Comparison of ENCODE assay signal across 20 cellular contexts in the genomic region with DNA sequence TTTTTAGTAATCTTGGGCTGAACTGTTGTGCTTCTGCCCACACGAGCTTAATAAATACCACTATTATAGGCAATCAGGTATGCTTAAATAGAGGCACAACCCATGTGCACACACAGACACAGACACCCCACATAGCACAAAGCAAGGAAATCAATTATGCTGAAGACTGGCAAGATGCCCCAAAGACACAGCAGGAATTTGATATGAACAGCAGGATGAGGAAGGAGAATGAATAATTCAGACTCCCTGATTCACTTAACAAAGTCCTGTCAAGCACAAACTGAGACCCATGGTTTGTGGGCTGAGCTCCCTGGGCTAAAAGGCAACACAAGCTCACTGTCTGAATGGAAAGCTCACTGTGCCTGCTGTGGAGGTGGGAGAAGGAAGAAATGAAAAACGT. TPM values are rescaled to one million over a fixed set of nuclear protein-coding genes. Genes with fewer than 3 reads are reported as not detected.
DNase-seq lines count a peak whose midpoint lies in the region; ATAC-seq and TF ChIP-seq lines count a peak whose summit lies in the region.
"Had no signal": no experiment of that assay in that cellular context is flagged by ENCODE, and none has a peak within 500 bp of the region (broad histone marks: within the 10 kb centered on the region; RNA-seq: fewer than 3 reads in every experiment).

No MANE protein-coding gene starts in this region.

- H3K9me3 Mint-ChIP-seq in mesothelial cell of epicardium = peaks cover 3% of the 10 kb centered on the region
- H3K9me3 Mint-ChIP-seq: activated T-helper 17 cell treated with anti-CD3 and anti-CD28 coated beads, Interleukin-2, amount 50 U/mL, for 72 hours; CD4-positive, CD25-positive, alpha-beta regulatory T cell; stimulated activated effector memory CD8-positive, alpha-beta T cell treated with anti-CD3 and anti-CD28 coated beads, Interleukin-12 subunit alpha, Interleukin-12 subunit beta, amount 100 ng/mL, for 72 hours had no signal

- peak overlapping the region; percentile 84 for H3K27ac Mint-ChIP-seq in mesothelial cell of epicardium
- H3K27ac Mint-ChIP-seq: activated T-helper 17 cell treated with anti-CD3 and anti-CD28 coated beads, Interleukin-2, amount 50 U/mL, for 72 hours; CD4-positive, CD25-positive, alpha-beta regulatory T cell; stimulated activated effector memory CD8-positive, alpha-beta T cell treated with anti-CD3 and anti-CD28 coated beads, Interleukin-12 subunit alpha, Interleukin-12 subunit beta, amount 100 ng/mL, for 72 hours had no signal

- H2AK5ac ChIP-seq in IMR-90 (ENCODE audit: low read depth, low read length) = peak overlapping the region; percentile 44; the same call in 1 of the 2 replicates

- ATAC-seq in IMR-90 (ENCODE audit: low read depth) = no peak
- ATAC-seq: A549; activated T-helper 17 cell treated with anti-CD3 and anti-CD28 coated beads, Interleukin-2, amount 50 U/mL, for 72 hours; stimulated activated effector memory CD8-positive, alpha-beta T cell treated with anti-CD3 and anti-CD28 coated beads, Interleukin-12 subunit alpha, Interleukin-12 subunit beta, amount 100 ng/mL, for 72 hours had no signal

- H3K9me3 ChIP-seq in A673 (ENCODE audit: low read depth, low read length, poor library complexity, severe bottlenecking) = no peaks in the 10 kb centered on the region
- H3K9me3 ChIP-seq in IMR-90 (ENCODE audit: control insufficient read depth, insufficient read depth, low read length) = no peaks in the 10 kb centered on the region
- H3K9me3 ChIP-seq: A549, MG63, upper lobe of left lung had no signal

- peak overlapping the region; percentile 61 for H3K14ac ChIP-seq in IMR-90 (replicated peaks; ENCODE audit: low read depth, low read length)

- H2BK20ac ChIP-seq in IMR-90 (ENCODE audit: low read depth, low read length) = 0 out of 2 replicates have a peak overlapping the region, but pooled peaks have one; percentile 17

- H3K27ac ChIP-seq in A673 (ENCODE audit: low read depth, low read length, poor library complexity, severe bottlenecking) = peak overlapping the region; percentile 73
- peak overlapping the region; percentile 39; the same call in 1 of the 2 replicates for H3K27ac ChIP-seq in IMR-90 (ENCODE audit: insufficient read depth, low read length)
- H3K27ac ChIP-seq: A549, upper lobe of left lung had no signal

- H3K4me1 ChIP-seq in A673 (ENCODE audit: insufficient read depth, low read length, poor library complexity, severe bottlenecking) (peaks cover 66% of the 10 kb centered on the region), IMR-90 (ENCODE audit: control insufficient read depth, insufficient read depth, low read length) (peaks cover 23% of the 10 kb centered on the region)
- H3K4me1 ChIP-seq: A549 had no signal

- peaks cover 55 to 93% of the 10 kb centered on the region in 2 experiments for H3K79me1 ChIP-seq in IMR-90 (ENCODE audit: low read depth in 1 of 2, low read length in 2 of 2)

- no peak overlapping the region for H2AK9ac ChIP-seq in IMR-90 (replicated peaks; ENCODE audit: low read depth, low read length, poor library complexity)

- H3K9me1 ChIP-seq in IMR-90 (ENCODE audit: insufficient read depth, low read length) = peaks cover 10% of the 10 kb centered on the region

- TF ChIP-seq POLR2A in IMR-90 (IDR thresholded peaks at IDR 0.05; ENCODE audit: low read depth, low read length) = no peak

- no peak overlapping the region for H2BK5ac ChIP-seq in IMR-90 (ENCODE audit: low read depth, low read length, poor library complexity, severe bottlenecking)

- H3K4me3 Mint-ChIP-seq in mesothelial cell of epicardium = no peak overlapping the region
- H3K4me3 Mint-ChIP-seq: activated T-helper 17 cell treated with anti-CD3 and anti-CD28 coated beads, Interleukin-2, amount 50 U/mL, for 72 hours; CD4-positive, CD25-positive, alpha-beta regulatory T cell; stimulated activated effector memory CD8-positive, alpha-beta T cell treated with anti-CD3 and anti-CD28 coated beads, Interleukin-12 subunit alpha, Interleukin-12 subunit beta, amount 100 ng/mL, for 72 hours had no signal

- CTCF ChIA-PET in A673 (lab: Charles Lee) = no interaction called here
- CTCF ChIA-PET in IMR-90 (lab: Yijun Ruan, JAX) = interaction anchor here (0.9 kb wide), 1 partner anchor 10 kb away, joined by 4 read pairs; no protein-coding TSS in a partner anchor

- H3K36me3 ChIP-seq in A673 (ENCODE audit: insufficient read depth, low read length, poor library complexity, severe bottlenecking) (no peaks in the 10 kb centered on the region), IMR-90 (ENCODE audit: control insufficient read depth, insufficient read depth, low read length) (no peaks in the 10 kb centered on the region)
- H3K36me3 ChIP-seq: upper lobe of left lung had no signal

- H3K27me3 ChIP-seq in A673 (replicated peaks; ENCODE audit: insufficient read depth, low read depth, low read length, poor library complexity) (no peaks in the 10 kb centered on the region), IMR-90 (ENCODE audit: control insufficient read depth, insufficient read depth, low read length) (no peaks in the 10 kb centered on the region)
- H3K27me3 ChIP-seq: MG63, upper lobe of left lung had no signal

- peak overlapping the region; percentile 67 for H4K5ac ChIP-seq in IMR-90 (ENCODE audit: low read depth, low read length)

- no CpG with 5 or more reads among the region's 2 CpGs for WGBS in IMR-90 (ENCODE audit: extremely low coverage in 2 of 2, insufficient read length in 1 of 2), 2 experiments

- H4K20me1 ChIP-seq in IMR-90 (ENCODE audit: insufficient read depth, low read length) = peaks cover 9% of the 10 kb centered on the region; the same call in 1 of the 2 replicates

- intact Hi-C loops in A673 (cut with micrococcal nuclease; ENCODE audit: unreplicated experiment) = no loop called here
- intact Hi-C loops in IMR-90 (cut with micrococcal nuclease) = no loop called here

- DNase-seq in A673 (ENCODE audit: low spot score) = peak; percentile 94
- DNase-seq in IMR-90 = peak; percentile 31
- DNase-seq in cerebellar cortex (ENCODE audit: low spot score) = peak; percentile 20
- no peak for DNase-seq in mesothelial cell of epicardium (ENCODE audit: low spot score in 2 of 2, unreplicated experiment in 2 of 2)
- DNase-seq in SW480 (ENCODE audit: low spot score) = no peak
- DNase-seq in activated CD8-positive, alpha-beta memory T cell treated with anti-CD3 and anti-CD28 coated beads, Interleukin-2, amount 50 U/mL, for 48 hours = no peak
- DNase-seq in NCI-H1436 (lab: John Stamatoyannopoulos, UW) = no peak
- no peak for DNase-seq in GM13976 (ENCODE audit: low spot score)
- DNase-seq: anterior cingulate cortex; CD4-positive, CD25-positive, alpha-beta regulatory T cell; DND-41; MG63; NCI-H2029 treated with DMSO at 0.1 percent for 48 hours; NCI-H526 treated with DMSO at 0.1 percent for 48 hours; upper lobe of left lung had no signal

- POLR2A ChIA-PET in A673 (lab: Charles Lee; ENCODE audit: low non-redundant PET) (no interaction called here), IMR-90 (lab: Charles Lee; ENCODE audit: unreplicated experiment) (no interaction called here)

- dilution Hi-C loops in IMR-90 (cut with HindIII; ENCODE audit: low sequenced_read_pairs, unreplicated experiment) = no loop called here

- H3K4me3 ChIP-seq in A673 (ENCODE audit: low read depth, low read length, poor library complexity, severe bottlenecking) (no peak overlapping the region), IMR-90 (ENCODE audit: insufficient read depth, low read depth, low read length) (no peak overlapping the region)
- H3K4me3 ChIP-seq: A549, lung, MG63, skin epidermis, upper lobe of left lung had no signal

- in situ Hi-C loops in IMR-90 (cut with MboI; ENCODE audit: low sequenced_read_pairs) = no loop called here
- in situ Hi-C loops in GM13976 (cut with MboI; ENCODE audit: low sequenced_read_pairs, unreplicated experiment) = no loop called here

- H2AFZ ChIP-seq in IMR-90 (replicated peaks; ENCODE audit: low read length, poor library complexity) = no peak overlapping the region

- no peak for TF ChIP-seq RAD21 in IMR-90 (IDR thresholded peaks at IDR 0.05; ENCODE audit: low read length)

- peaks cover 7% of the 10 kb centered on the region for H3K36me3 Mint-ChIP-seq in mesothelial cell of epicardium
- H3K36me3 Mint-ChIP-seq: CD4-positive, CD25-positive, alpha-beta regulatory T cell; stimulated activated effector memory CD8-positive, alpha-beta T cell treated with anti-CD3 and anti-CD28 coated beads, Interleukin-12 subunit alpha, Interleukin-12 subunit beta, amount 100 ng/mL, for 72 hours had no signal

- H3K23ac ChIP-seq in IMR-90 (ENCODE audit: low read depth, low read length) = peak overlapping the region; percentile 79

- H3K27me3 Mint-ChIP-seq in mesothelial cell of epicardium (ENCODE audit: low read depth) = no peaks in the 10 kb centered on the region

- peak overlapping the region; percentile 16; the same call in 1 of the 2 replicates for H2BK120ac ChIP-seq in IMR-90 (ENCODE audit: low read depth, low read length)

- peaks cover 44% of the 10 kb centered on the region for H3K4me1 Mint-ChIP-seq in mesothelial cell of epicardium
- H3K4me1 Mint-ChIP-seq: activated T-helper 17 cell treated with anti-CD3 and anti-CD28 coated beads, Interleukin-2, amount 50 U/mL, for 72 hours; CD4-positive, CD25-positive, alpha-beta regulatory T cell; stimulated activated effector memory CD8-positive, alpha-beta T cell treated with anti-CD3 and anti-CD28 coated beads, Interleukin-12 subunit alpha, Interleukin-12 subunit beta, amount 100 ng/mL, for 72 hours had no signal

- H3K4ac ChIP-seq in IMR-90 (ENCODE audit: low read depth, low read length) = peak overlapping the region; percentile 59

- H3K9ac ChIP-seq in IMR-90 (ENCODE audit: low read depth, low read length) = no peak overlapping the region

- H3K4me2 ChIP-seq in IMR-90 (ENCODE audit: low read depth, low read length) = peak overlapping the region; percentile 52; the same call in 1 of the 2 replicates
- H3K4me2 ChIP-seq: A549 had no signal

- H4K91ac ChIP-seq in IMR-90 (ENCODE audit: insufficient read depth, low read depth, low read length) = peak overlapping the region; percentile 37; the same call in 1 of the 2 replicates

- no peak for TF ChIP-seq CTCF in A673 (conservative IDR thresholded peaks at IDR 0.05; ENCODE audit: low read depth, low read length)
- TF ChIP-seq CTCF in IMR-90 (conservative IDR thresholded peaks at IDR 0.05; ENCODE audit: low read depth, low read length) = no peak
- TF ChIP-seq CTCF in mesothelial cell of epicardium (IDR thresholded peaks at IDR 0.05; ENCODE audit: unreplicated experiment) = no peak
- no peak for TF ChIP-seq CTCF in GM13976 (IDR thresholded peaks at IDR 0.05; ENCODE audit: borderline replicate concordance, control extremely low read depth, extremely low read depth, insufficient read depth, missing control alignments)

- peak overlapping the region; percentile 35; the same call in 1 of the 3 replicates for H2BK15ac ChIP-seq in IMR-90 (ENCODE audit: low read depth, low read length)

- BruUV-seq in A673 (replicated peaks; lab: Mats Ljungman, UMichigan) (no TSS peak), IMR-90 (replicated peaks; lab: Mats Ljungman, UMichigan) (no TSS peak)

- peak overlapping the region; percentile 71 for H3K18ac ChIP-seq in IMR-90 (ENCODE audit: low read depth, low read length)

- no peak overlapping the region for H4K8ac ChIP-seq in IMR-90 (ENCODE audit: low read depth in 2 of 2, low read length in 2 of 2)

- H3K56ac ChIP-seq in IMR-90 (ENCODE audit: extremely low read depth, insufficient read depth, low read length) = no peak overlapping the region

RNA-seq across cellular contexts. Expression of a gene that starts 42.5 kb away (rescaled TPM):
- 142 and 154 TPM in 2 replicates for total RNA-seq in A673 (2021)
- 178 and 227 TPM in 2 replicates for total RNA-seq in IMR-90 (2012; rRNA removed)
- 146 and 151 TPM in 2 replicates for polyA plus RNA-seq in IMR-90 (2012; rRNA removed)
- 70.2 and 96.3 TPM in 2 replicates for polyA plus RNA-seq in IMR-90 (2012; cell fraction: cytosol; rRNA removed)
- 131 and 234 TPM in 2 replicates for polyA plus RNA-seq in IMR-90 (2012; cell fraction: nucleus; rRNA removed; ENCODE audit: low replicate concordance)
- total RNA-seq in mesothelial cell of epicardium = 209 to 212 TPM (median 210 TPM) in 3 replicates

Comparison
In these comparisons a context has a peak if more than half of its experiments do, and no peak if none do; other contexts are left out.
1. DNase-seq: peak in A673 (single experiment), IMR-90 (single experiment) and cerebellar cortex (single experiment); none in mesothelial cell of epicardium (0 of 2), SW480 (single experiment), activated CD8-positive, alpha-beta memory T cell treated with anti-CD3 and anti-CD28 coated beads, Interleukin-2, amount 50 U/mL, for 48 hours (single experiment), NCI-H1436 (single experiment) and GM13976 (single experiment).